ENCODE assay signal across 12 cellular contexts in genomic region chr5:107487056-107487461, GRCh38.
DNase-seq lines count a peak whose midpoint lies in the region; ATAC-seq, FAIRE-seq and TF ChIP-seq lines count a peak whose summit lies in the region.
"Had no signal": no experiment of that assay in that cellular context is flagged by ENCODE, and none has a peak within 500 bp of the region (broad histone marks: within the 10 kb centered on the region; RNA-seq: fewer than 3 reads in every experiment).

No MANE protein-coding gene starts in this region.

- H3K9me3 ChIP-seq in cardiac muscle cell (ENCODE audit: low read depth) = no peaks in the 10 kb centered on the region
- H3K9me3 ChIP-seq: colonic mucosa had no signal

- H3K4me3 ChIP-seq in cardiac muscle cell (no peak overlapping the region), bronchial epithelial cell (ENCODE audit: low read depth, low read length) (no peak overlapping the region)
- H3K4me3 ChIP-seq: colonic mucosa had no signal

- H3K27ac ChIP-seq in cardiac muscle cell = peak overlapping the region; percentile 2
- H3K27ac ChIP-seq: colonic mucosa had no signal

- no peak for TF ChIP-seq CTCF in cardiac muscle cell (IDR thresholded peaks at IDR 0.05; ENCODE audit: low read depth, low read length)
- no peak for TF ChIP-seq CTCF in bronchial epithelial cell (IDR thresholded peaks at IDR 0.05; ENCODE audit: insufficient read depth, low read length, severe bottlenecking)

- ATAC-seq in Right ventricle myocardium inferior (no peak), GM18519 (IDR thresholded peaks at IDR 0.05; ENCODE audit: low FRiP score, unreplicated experiment) (no peak)

- intact Hi-C loops in Right ventricle myocardium inferior (cut with DNase I) = no loop called here

- DNase-seq in cardiac muscle cell (ENCODE audit: low read depth in 1 of 2, low spot score in 1 of 2) (peak in 1 of 2 donors; percentile 73), Right ventricle myocardium inferior (ENCODE audit: missing footprints) (no peak), bronchial epithelial cell (ENCODE audit: low read depth) (peak; percentile 57), iris pigment epithelial cell (ENCODE audit: low read depth) (peak; percentile 81), DMS79 treated with DMSO at 0.1 percent for 48 hours (lab: John Stamatoyannopoulos, UW) (no peak), COLO829 (ENCODE audit: low spot score) (no peak), nucleus accumbens (lab: John Stamatoyannopoulos, UW) (no peak)
- DNase-seq: colonic mucosa, DMS79, NCI-H2029 had no signal

- H3K36me3 ChIP-seq in cardiac muscle cell (no peaks in the 10 kb centered on the region), bronchial epithelial cell (ENCODE audit: control insufficient read depth, insufficient read depth, low read length) (no peaks in the 10 kb centered on the region)
- H3K36me3 ChIP-seq: colonic mucosa had no signal

- no peaks in the 10 kb centered on the region for H3K4me1 ChIP-seq in cardiac muscle cell (ENCODE audit: low read depth)
- H3K4me1 ChIP-seq: colonic mucosa had no signal

- FAIRE-seq in bronchial epithelial cell (lab: Jason Lieb, UNC) = no peak
- FAIRE-seq: small intestine had no signal

- no peaks in the 10 kb centered on the region for H3K27me3 ChIP-seq in cardiac muscle cell
- H3K27me3 ChIP-seq in bronchial epithelial cell (ENCODE audit: control insufficient read depth, insufficient read depth, low read length) = no peaks in the 10 kb centered on the region
- H3K27me3 ChIP-seq: colonic mucosa had no signal

Comparison
In these comparisons a context has a peak if more than half of its experiments do, and no peak if none do; other contexts are left out.
1. DNase-seq: peak in bronchial epithelial cell (single experiment) and iris pigment epithelial cell (single experiment); none in Right ventricle myocardium inferior (single experiment), DMS79 treated with DMSO at 0.1 percent for 48 hours (single experiment), COLO829 (single experiment) and nucleus accumbens (0 of 56).